20 cellular contexts compared by ENCODE assay signal in the genomic region with DNA sequence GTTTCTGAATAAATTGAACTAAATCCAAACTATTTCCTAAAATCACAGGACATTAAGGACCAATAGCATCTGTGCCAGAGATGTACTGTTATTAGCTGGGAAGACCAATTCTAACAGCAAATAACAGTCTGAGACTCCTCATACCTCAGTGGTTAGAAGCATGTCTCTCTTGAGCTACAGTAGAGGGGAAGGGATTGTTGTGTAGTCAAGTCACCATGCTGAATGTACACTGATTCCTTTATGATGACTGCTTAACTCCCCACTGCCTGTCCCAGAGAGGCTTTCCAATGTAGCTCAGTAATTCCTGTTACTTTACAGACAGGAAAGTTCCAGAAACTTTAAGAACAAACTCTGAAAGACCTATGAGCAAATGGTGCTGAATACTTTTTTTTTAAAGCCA. TPM values are rescaled to one million over a fixed set of nuclear protein-coding genes. Genes with fewer than 3 reads are reported as not detected.
DNase-seq lines count a peak whose midpoint lies in the region; ATAC-seq and TF ChIP-seq lines count a peak whose summit lies in the region.
"Had no signal": no experiment of that assay in that cellular context is flagged by ENCODE, and none has a peak within 500 bp of the region (broad histone marks: within the 10 kb centered on the region; RNA-seq: fewer than 3 reads in every experiment).

No MANE protein-coding gene starts in this region.

- POLR2A ChIA-PET in HEK293T (lab: Yijun Ruan, JAX) = no interaction called here

- CTCF ChIA-PET in HEK293T (lab: Yijun Ruan, JAX) = no interaction called here

- H3K27ac Mint-ChIP-seq in natural killer cell treated with Interleukin-12 subunit alpha and Interleukin-12 subunit beta and Interleukin-15 and Interleukin-18, amount 100 ng/mL, for 72 hours = no peak overlapping the region
- H3K27ac Mint-ChIP-seq: CD14-positive monocyte had no signal

- no peak for ATAC-seq in natural killer cell treated with Interleukin-12 subunit alpha and Interleukin-12 subunit beta and Interleukin-15 and Interleukin-18, amount 100 ng/mL, for 72 hours
- ATAC-seq: A549 had no signal

- no peaks in the 10 kb centered on the region for H3K27me3 Mint-ChIP-seq in natural killer cell treated with Interleukin-12 subunit alpha and Interleukin-12 subunit beta and Interleukin-15 and Interleukin-18, amount 100 ng/mL, for 72 hours

- H3K36me3 Mint-ChIP-seq in natural killer cell treated with Interleukin-12 subunit alpha and Interleukin-12 subunit beta and Interleukin-15 and Interleukin-18, amount 100 ng/mL, for 72 hours = no peaks in the 10 kb centered on the region

- H3K9me3 Mint-ChIP-seq in natural killer cell treated with Interleukin-12 subunit alpha and Interleukin-12 subunit beta and Interleukin-15 and Interleukin-18, amount 100 ng/mL, for 72 hours = no peaks in the 10 kb centered on the region
- H3K9me3 Mint-ChIP-seq: CD14-positive monocyte had no signal

- no peaks in the 10 kb centered on the region for H3K4me1 Mint-ChIP-seq in natural killer cell treated with Interleukin-12 subunit alpha and Interleukin-12 subunit beta and Interleukin-15 and Interleukin-18, amount 100 ng/mL, for 72 hours (ENCODE audit: low read depth in 2 of 2)
- H3K4me1 Mint-ChIP-seq: CD14-positive monocyte had no signal

- H3K4me3 Mint-ChIP-seq in natural killer cell treated with Interleukin-12 subunit alpha and Interleukin-12 subunit beta and Interleukin-15 and Interleukin-18, amount 100 ng/mL, for 72 hours = no peak overlapping the region
- H3K4me3 Mint-ChIP-seq: CD14-positive monocyte had no signal

- DNase-seq in AG08396 (ENCODE audit: low spot score) = peak; percentile 33
- DNase-seq in ELR (ENCODE audit: low read depth) = peak; percentile 6
- DNase-seq in amniotic epithelial cell (ENCODE audit: low read depth) = peak; percentile 42
- peak; percentile 42 for DNase-seq in non-pigmented ciliary epithelial cell (ENCODE audit: low read depth)
- no peak for DNase-seq in HEK293T (ENCODE audit: extremely low spot score)
- no peak for DNase-seq in natural killer cell treated with Interleukin-12 subunit alpha and Interleukin-12 subunit beta and Interleukin-15 and Interleukin-18, amount 100 ng/mL, for 72 hours (ENCODE audit: low spot score)
- no peak for DNase-seq in occipital lobe (lab: John Stamatoyannopoulos, UW)
- DNase-seq: DMS 273 treated with DMSO at 0.1 percent for 48 hours, GOT3, KBM-7, MV-4-11, NCI-H1417, NCI-H187, NCI-H226, NCI-H524, NCI-H82, OCI-M1, SHP77 had no signal

TF ChIP-seq in HEK293T, 16 proteins besides CTCF, POLR2A, EP300 and RAD21:
- no peak for TF ChIP-seq SP1 (IDR thresholded peaks at IDR 0.05)
- TF ChIP-seq LEF1 (IDR thresholded peaks at IDR 0.05; ENCODE audit: borderline replicate concordance) = no peak
- TF ChIP-seq FOXK2 (IDR thresholded peaks at IDR 0.05) = no peak
- TF ChIP-seq SUZ12 (IDR thresholded peaks at IDR 0.05) = no peak
- TF ChIP-seq CTBP1 (IDR thresholded peaks at IDR 0.05; ENCODE audit: borderline replicate concordance) = no peak
- no peak for TF ChIP-seq HDGF (IDR thresholded peaks at IDR 0.05; ENCODE audit: borderline replicate concordance)
- no peak for TF ChIP-seq FOXA1 (IDR thresholded peaks at IDR 0.05)
- no peak for TF ChIP-seq ELF4 (IDR thresholded peaks at IDR 0.05)
- TF ChIP-seq NFRKB (IDR thresholded peaks at IDR 0.05) = no peak
- TF ChIP-seq ZNF384 (IDR thresholded peaks at IDR 0.05) = no peak
- TF ChIP-seq ARNT (IDR thresholded peaks at IDR 0.05) = no peak

RNA-seq across cellular contexts. Expression of gene MEST, which starts 13.9 kb away (rescaled TPM):
- 1 to 10 TPM in 1 of 2 donors, under 1 TPM in 1; 0.73 to 1.3 TPM for total RNA-seq in natural killer cell treated with Interleukin-12 subunit alpha and Interleukin-12 subunit beta and Interleukin-15 and Interleukin-18, amount 100 ng/mL, for 72 hours
- total RNA-seq in occipital lobe = 85.8 TPM

Comparison
In these comparisons a context has a peak if more than half of its experiments do, and no peak if none do; other contexts are left out.
1. DNase-seq: peak in AG08396 (single experiment), ELR (single experiment), amniotic epithelial cell (single experiment) and non-pigmented ciliary epithelial cell (single experiment); none in HEK293T (single experiment), natural killer cell treated with Interleukin-12 subunit alpha and Interleukin-12 subunit beta and Interleukin-15 and Interleukin-18, amount 100 ng/mL, for 72 hours (single experiment) and occipital lobe (single experiment).
2. RNA of gene MEST, which starts 13.9 kb away (total RNA-seq): 85.8 TPM in occipital lobe (single experiment); 0.73 to 1.3 TPM in natural killer cell treated with Interleukin-12 subunit alpha and Interleukin-12 subunit beta and Interleukin-15 and Interleukin-18, amount 100 ng/mL, for 72 hours; every median in the first group is over 10 times any median in the second.